20 cellular contexts compared by ENCODE assay signal in the genomic region with DNA sequence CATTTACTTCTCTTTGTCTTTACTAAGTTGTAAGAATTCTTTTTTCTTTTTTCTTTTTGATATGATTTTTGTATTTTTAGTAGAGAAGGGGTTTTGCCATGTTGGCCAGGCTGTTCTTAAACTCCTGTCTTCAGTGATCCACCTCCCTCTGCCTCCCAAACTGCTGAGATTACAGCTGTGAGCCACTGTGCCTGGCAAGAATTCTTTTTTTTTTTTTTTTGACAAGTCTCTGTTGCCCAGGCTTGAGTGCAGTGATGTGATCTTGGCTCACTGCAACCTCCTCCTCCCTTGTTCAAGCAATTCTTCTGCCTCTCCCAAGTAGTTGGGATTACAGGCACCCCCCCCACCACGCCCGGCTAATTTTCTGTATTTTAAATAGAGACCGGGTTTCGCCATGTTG. TPM values are rescaled to one million over a fixed set of nuclear protein-coding genes. Genes with fewer than 3 reads are reported as not detected.
"Had no signal": no experiment of that assay in that cellular context is flagged by ENCODE, and none has a peak within 500 bp of the region (broad histone marks: within the 10 kb centered on the region; RNA-seq: fewer than 3 reads in every experiment).

No MANE protein-coding gene starts in this region.

- H3K27ac ChIP-seq: brain microvascular endothelial cell, psoas muscle, right lobe of liver, spleen, testis had no signal

- H3K27me3 Mint-ChIP-seq: activated CD8-positive, alpha-beta memory T cell treated with anti-CD3 and anti-CD28 coated beads, Interleukin-2, amount 10 ng/mL, durations not matched to agents 7 days and 5 days; natural killer cell treated with Interleukin-12 subunit alpha and Interleukin-12 subunit beta and Interleukin-15 and Interleukin-18, amount 100 ng/mL, for 72 hours had no signal

- H3K27me3 ChIP-seq: brain microvascular endothelial cell, right lobe of liver, spleen, testis had no signal

- H3K27ac Mint-ChIP-seq: activated CD8-positive, alpha-beta memory T cell treated with anti-CD3 and anti-CD28 coated beads, Interleukin-2, amount 10 ng/mL, durations not matched to agents 7 days and 5 days had no signal

- H3K9me3 ChIP-seq: psoas muscle, right lobe of liver, spleen, testis had no signal

- H3K4me3 ChIP-seq: lung, psoas muscle, right lobe of liver, spleen, testis had no signal

- DNase-seq: activated CD4-positive, CD25-positive, alpha-beta regulatory T cell; activated CD8-positive, alpha-beta memory T cell treated with anti-CD3 and anti-CD28 coated beads, Interleukin-2, amount 10 ng/mL, durations not matched to agents 7 days and 5 days; activated naive CD4-positive, alpha-beta T cell treated with anti-CD3 and anti-CD28 coated beads for 36 hours; amygdala; brain microvascular endothelial cell; cerebellar nuclear complex; dermis blood vessel endothelial cell; glutamatergic neuron; immature natural killer cell; occipital lobe; psoas muscle; right lobe of liver; spleen; stimulated activated CD4-positive, alpha-beta T cell treated with anti-CD3 and anti-CD28 coated beads, Interleukin-2, amount 100 ng/mL, for 24 hours; stimulated activated naive CD4-positive, alpha-beta T cell; testis had no signal

- H3K4me1 ChIP-seq: right lobe of liver, testis had no signal

- H3K9me3 Mint-ChIP-seq: activated naive CD4-positive, alpha-beta T cell treated with anti-CD3 and anti-CD28 coated beads for 36 hours; immature natural killer cell; natural killer cell treated with Interleukin-12 subunit alpha and Interleukin-12 subunit beta and Interleukin-15 and Interleukin-18, amount 100 ng/mL, for 72 hours had no signal

- ATAC-seq: psoas muscle, right lobe of liver, SK-N-SH treated with all-trans-retinoic acid at 6 μM for 48 hours had no signal

- H3K4me3 Mint-ChIP-seq: activated CD8-positive, alpha-beta memory T cell treated with anti-CD3 and anti-CD28 coated beads, Interleukin-2, amount 10 ng/mL, durations not matched to agents 7 days and 5 days; activated naive CD4-positive, alpha-beta T cell treated with anti-CD3 and anti-CD28 coated beads for 36 hours had no signal

RNA-seq across cellular contexts. Expression of a gene that starts 21.8 kb away (rescaled TPM):
- total RNA-seq: activated CD8-positive, alpha-beta memory T cell treated with anti-CD3 and anti-CD28 coated beads, Interleukin-2, amount 10 ng/mL, durations not matched to agents 7 days and 5 days; dermis blood vessel endothelial cell; T-helper 1 cell treated with Interleukin-12 subunit alpha and Interleukin-12 subunit beta and Interleukin-4 antibody, amounts not matched to agents 30 ng/mL and 1 ng/mL, for 36 hours had no signal
- polyA plus RNA-seq: immature natural killer cell had no signal
